In genomic region chr15:84714816-84715215, GRCh38 we compare ENCODE assay signal across 9 cellular contexts. TPM values are rescaled to one million over a fixed set of nuclear protein-coding genes. Genes with fewer than 3 reads are reported as not detected.
DNase-seq lines count a peak whose midpoint lies in the region; ATAC-seq, FAIRE-seq and TF ChIP-seq lines count a peak whose summit lies in the region.
"Had no signal": no experiment of that assay in that cellular context is flagged by ENCODE, and none has a peak within 500 bp of the region (broad histone marks: within the 10 kb centered on the region; RNA-seq: fewer than 3 reads in every experiment).

No MANE protein-coding gene starts in this region.

- no peak for FAIRE-seq in HTR-8/SVneo (lab: Jason Lieb, UNC)

- TF ChIP-seq CTCF in cardiac muscle cell (IDR thresholded peaks at IDR 0.05; ENCODE audit: low read depth, low read length) (no peak), ascending aorta (IDR thresholded peaks at IDR 0.05) (no peak), lower lobe of right lung (IDR thresholded peaks at IDR 0.05) (no peak)

- DNase-seq in cardiac muscle cell (ENCODE audit: low read depth in 1 of 2, low spot score in 1 of 2) (no peak), cardiac septum (ENCODE audit: low spot score) (no peak), ascending aorta (ENCODE audit: low spot score in 2 of 2) (no peak), lower lobe of right lung (no peak), HTR-8/SVneo (ENCODE audit: insufficient read length, low spot score) (no peak)
- DNase-seq: NCI-H1930 had no signal

- ATAC-seq in lower lobe of right lung: no peak
- ATAC-seq in HG02571 (IDR thresholded peaks at IDR 0.05; ENCODE audit: unreplicated experiment): no peak
- no peak for ATAC-seq in GM18511 (IDR thresholded peaks at IDR 0.05; ENCODE audit: unreplicated experiment)

- WGBS in urinary bladder: 58% methylated on average over 3 of the region's 3 CpGs

- H3K4me1 ChIP-seq in cardiac muscle cell (ENCODE audit: low read depth) (peaks cover 11% of the 10 kb centered on the region), ascending aorta (peaks cover 3 to 10% of the 10 kb centered on the region in 2 donors), lower lobe of right lung (peaks cover 25% of the 10 kb centered on the region), urinary bladder (ENCODE audit: insufficient read depth) (no peaks in the 10 kb centered on the region)

- no peaks in the 10 kb centered on the region for H3K9me3 ChIP-seq in cardiac muscle cell (ENCODE audit: low read depth)
- H3K9me3 ChIP-seq in ascending aorta: no peaks in the 10 kb centered on the region
- H3K9me3 ChIP-seq in lower lobe of right lung: no peaks in the 10 kb centered on the region

- H3K27ac ChIP-seq in cardiac muscle cell (peak overlapping the region; percentile 91), ascending aorta (peak overlapping the region; percentile 88), lower lobe of right lung (no peak overlapping the region), urinary bladder (ENCODE audit: low read depth) (no peak overlapping the region)

- H3K27me3 ChIP-seq in cardiac muscle cell: no peaks in the 10 kb centered on the region
- no peaks in the 10 kb centered on the region for H3K27me3 ChIP-seq in ascending aorta
- no peaks in the 10 kb centered on the region for H3K27me3 ChIP-seq in lower lobe of right lung (ENCODE audit: low read depth)

- H3K36me3 ChIP-seq in cardiac muscle cell: peaks cover 6% of the 10 kb centered on the region
- peaks cover 13 to 14% of the 10 kb centered on the region in 2 donors for H3K36me3 ChIP-seq in ascending aorta
- H3K36me3 ChIP-seq in lower lobe of right lung: peaks cover 24% of the 10 kb centered on the region
- H3K36me3 ChIP-seq in urinary bladder (ENCODE audit: insufficient read depth): peaks cover 2% of the 10 kb centered on the region

- H3K4me3 ChIP-seq in cardiac muscle cell (peak overlapping the region; percentile 68), ascending aorta (peak overlapping the region; percentile 70 to 77), lower lobe of right lung (peak overlapping the region; percentile 97), urinary bladder (ENCODE audit: low read depth, low read length) (peak overlapping the region; percentile 55)

- intact Hi-C loops in cardiac septum (cut with DNase I) (loop anchor here (10.0 kb wide), 1 partner anchor 60 kb away; the partner anchor contains the start of genes NMB and WDR73), ascending aorta (cut with DNase I) (no loop called here), lower lobe of right lung (cut with DNase I) (no loop called here)

RNA-seq across cellular contexts. Expression of gene SEC11A, which starts 1.1 kb away (rescaled TPM):
- total RNA-seq in cardiac muscle cell (137 and 146 TPM in 2 replicates), cardiac septum (63.8 TPM), ascending aorta (31.6 TPM), lower lobe of right lung (205 TPM), urinary bladder (152 TPM)
- polyA plus RNA-seq in cardiac muscle cell (99.6 and 117 TPM in 2 replicates), urinary bladder (164 TPM)

RNA-seq across cellular contexts. Expression of gene ZNF592, which starts 33.6 kb away (rescaled TPM):
- total RNA-seq in cardiac muscle cell: 16.0 and 19.2 TPM in 2 replicates
- 8.1 and 22.9 TPM in 2 replicates for polyA plus RNA-seq in cardiac muscle cell
- total RNA-seq in cardiac septum: 25.7 TPM
- 36.1 TPM for total RNA-seq in ascending aorta
- 34.8 TPM for total RNA-seq in lower lobe of right lung
- total RNA-seq in urinary bladder: 10.2 TPM
- 12.7 TPM for polyA plus RNA-seq in urinary bladder

RNA-seq across cellular contexts. Expression of gene NMB, which starts 56.8 kb away (rescaled TPM):
- 4.1 and 6.4 TPM in 2 replicates for total RNA-seq in cardiac muscle cell
- polyA plus RNA-seq in cardiac muscle cell: 5.9 and 9.0 TPM in 2 replicates
- 2.6 TPM for total RNA-seq in cardiac septum
- total RNA-seq in ascending aorta: 18.8 TPM
- 10.4 TPM for total RNA-seq in lower lobe of right lung
- 1.6 TPM for total RNA-seq in urinary bladder
- 11.3 TPM for polyA plus RNA-seq in urinary bladder

Comparison
In these comparisons a context has a peak if more than half of its experiments do, and no peak if none do; other contexts are left out.
1. H3K27ac ChIP-seq: peak in cardiac muscle cell (single experiment) and ascending aorta (2 of 2); none in lower lobe of right lung (single experiment) and urinary bladder (single experiment).
2. Peak in every context shown above with its lines, with median percentiles within 50 percentile points of each other: H3K4me3 ChIP-seq.